In genomic region chrX:136577562-136577961, GRCh38 we compare ENCODE assay signal across 8 cellular contexts. TPM values are rescaled to one million over a fixed set of nuclear protein-coding genes. Genes with fewer than 3 reads are reported as not detected.
DNase-seq lines count a peak whose midpoint lies in the region; ATAC-seq and TF ChIP-seq lines count a peak whose summit lies in the region.

No MANE protein-coding gene starts in this region.

- no peaks in the 10 kb centered on the region for H3K27me3 ChIP-seq in H7 (ENCODE audit: control insufficient read depth, insufficient read depth, low read length)
- H3K27me3 ChIP-seq in MM.1S (replicated peaks; ENCODE audit: insufficient read depth, low read length): no peaks in the 10 kb centered on the region
- H3K27me3 ChIP-seq in adipocyte (replicated peaks; ENCODE audit: control insufficient read depth, insufficient read depth, low read length): peaks cover 28% of the 10 kb centered on the region

- H3K9me3 ChIP-seq in MM.1S (replicated peaks; ENCODE audit: insufficient read depth, low read length) (no peaks in the 10 kb centered on the region), adipocyte (ENCODE audit: control insufficient read depth, low read length) (peaks cover 5% of the 10 kb centered on the region)

- DNase-seq in GM10266 (ENCODE audit: extremely low spot score): peak; percentile 29
- peak; percentile 31 for DNase-seq in H7
- peak; percentile 75 for DNase-seq in MM.1S
- peak; percentile 26 to 75 (median 64) for DNase-seq in T-cell
- DNase-seq in adipocyte (ENCODE audit: low read depth): peak; percentile 65
- DNase-seq in hepatic stellate cell (ENCODE audit: low spot score): peak; percentile 28
- DNase-seq in smooth muscle cell of the brain vasculature (ENCODE audit: low read depth, low spot score): peak; percentile 4
- DNase-seq in OCI-M2 (lab: John Stamatoyannopoulos, UW; ENCODE audit: unreplicated experiment): no peak

- peaks cover 13 to 17% (median 13%) of the 10 kb centered on the region in 3 donors for H3K4me1 Mint-ChIP-seq in T-cell

- H3K27ac ChIP-seq in MM.1S (ENCODE audit: low read length): no peak overlapping the region

- no peaks in the 10 kb centered on the region for H3K4me1 ChIP-seq in MM.1S (ENCODE audit: low read length)
- H3K4me1 ChIP-seq in adipocyte (ENCODE audit: control insufficient read depth, insufficient read depth, low read length): peaks cover 8% of the 10 kb centered on the region

- H3K9ac ChIP-seq in MM.1S (ENCODE audit: low read length) (no peak overlapping the region), adipocyte (ENCODE audit: low read length) (no peak overlapping the region)

- H3K27ac Mint-ChIP-seq in T-cell: peak overlapping the region; percentile 65 to 88

- no peaks in the 10 kb centered on the region for H3F3A ChIP-seq in MM.1S (ENCODE audit: insufficient read depth, low read length)

- H3K36me3 ChIP-seq in H7 (replicated peaks; ENCODE audit: control insufficient read depth, insufficient read depth, low read length) (no peaks in the 10 kb centered on the region), MM.1S (replicated peaks; ENCODE audit: insufficient read depth, low read length) (no peaks in the 10 kb centered on the region), adipocyte (ENCODE audit: control insufficient read depth, insufficient read depth, low read length, severe bottlenecking) (no peaks in the 10 kb centered on the region)

- H3K9me3 Mint-ChIP-seq in T-cell: no peaks in the 10 kb centered on the region

- H3K79me2 ChIP-seq in MM.1S (ENCODE audit: low read length): no peaks in the 10 kb centered on the region

- peak; percentile 97 to 100 (median 100) for ATAC-seq in T-cell (replicated peaks in 1 of 4)

- no peak overlapping the region for H3K4me3 Mint-ChIP-seq in T-cell

- CTCF ChIA-PET in T-cell (lab: Charles Lee): interaction anchor here (0.6 to 3.1 kb wide), 15 partner anchors 9 to 549 kb away, joined by 3 to 18 read pairs (median 4); partner anchors contain the start of gene HTATSF1 (in 1 of the 2)

- H3K36me3 Mint-ChIP-seq in T-cell: no peaks in the 10 kb centered on the region

- no peaks in the 10 kb centered on the region for H3K9me2 ChIP-seq in MM.1S (replicated peaks; ENCODE audit: insufficient read depth, low read length)

- H3K27me3 Mint-ChIP-seq in T-cell: peaks cover 0 to 22% of the 10 kb centered on the region in 2 donors

- H4K20me1 ChIP-seq in MM.1S (ENCODE audit: insufficient read depth, low read length): no peaks in the 10 kb centered on the region

- H2AFZ ChIP-seq in MM.1S (ENCODE audit: low read length): no peak overlapping the region

- POLR2A ChIA-PET in T-cell (lab: Charles Lee): interaction anchor here in 1 of 2 donors (0.6 to 1.6 kb wide), 2 partner anchors 9 to 330 kb away, joined by 3 to 7 read pairs; no protein-coding TSS in a partner anchor

- peak; percentile 61 for TF ChIP-seq CTCF in GM10266 (IDR thresholded peaks at IDR 0.05; ENCODE audit: control insufficient read depth, insufficient read depth, low read depth, missing control alignments)
- TF ChIP-seq CTCF in MM.1S (IDR thresholded peaks at IDR 0.05; ENCODE audit: low read length): peak; percentile 79

- no peak overlapping the region for H3K4me2 ChIP-seq in MM.1S (ENCODE audit: low read depth, low read length)

- H3K4me3 ChIP-seq in H7 (ENCODE audit: insufficient read depth, low read depth, low read length) (no peak overlapping the region), MM.1S (ENCODE audit: low read length) (no peak overlapping the region), adipocyte (ENCODE audit: low read length) (no peak overlapping the region)

RNA-seq across cellular contexts. Expression of gene VGLL1, which starts 45.5 kb away (rescaled TPM):
- not detected in 2 replicates for total RNA-seq in H7 (2014; rRNA removed; shearing (Covaris generic))
- not detected for total RNA-seq in T-cell
